15 cellular contexts compared by ENCODE assay signal in genomic region chr10:7354330-7355047, GRCh38. TPM values are rescaled to one million over a fixed set of nuclear protein-coding genes. Genes with fewer than 3 reads are reported as not detected.
DNase-seq lines count a peak whose midpoint lies in the region; ATAC-seq, FAIRE-seq and TF ChIP-seq lines count a peak whose summit lies in the region.
"Had no signal": no experiment of that assay in that cellular context is flagged by ENCODE, and none has a peak within 500 bp of the region (broad histone marks: within the 10 kb centered on the region; RNA-seq: fewer than 3 reads in every experiment).

No MANE protein-coding gene starts in this region.

- FAIRE-seq in HTR-8/SVneo (lab: Jason Lieb, UNC), result no peak

- H3K9ac ChIP-seq in MM.1S (ENCODE audit: low read length), result no peak overlapping the region

- TF ChIP-seq CTCF in astrocyte of the spinal cord (IDR thresholded peaks at IDR 0.05; ENCODE audit: low read depth, low read length) (no peak), MM.1S (IDR thresholded peaks at IDR 0.05; ENCODE audit: low read length) (no peak)

- H3F3A ChIP-seq in MM.1S (ENCODE audit: insufficient read depth, low read length), result no peaks in the 10 kb centered on the region

- DNase-seq in ELR (ENCODE audit: low read depth) (peak; percentile 24), HTR-8/SVneo (ENCODE audit: insufficient read length, low spot score) (peak; percentile 74), astrocyte of the spinal cord (ENCODE audit: low read depth, low spot score) (peak; percentile 41), lung microvascular endothelial cell (ENCODE audit: low read depth in 2 of 2) (peak; percentile 58 to 78), D341Med (ENCODE audit: low spot score) (no peak), MM.1S (no peak)
- DNase-seq: activated gamma-delta T cell; DMS53; effector memory CD8-positive, alpha-beta T cell; NCI-H2081 treated with DMSO at 0.1 percent for 48 hours; nephron progenitor cell; stimulated activated CD4-positive, alpha-beta T cell treated with anti-CD3 and anti-CD28 coated beads, Interleukin-15, amount 100 ng/mL, for 24 hours had no signal

- peaks cover 19% of the 10 kb centered on the region; the same call in 1 of the 2 replicates for H4K20me1 ChIP-seq in MM.1S (ENCODE audit: insufficient read depth, low read length)

- peaks cover 95% of the 10 kb centered on the region for H3K79me2 ChIP-seq in MM.1S (ENCODE audit: low read length)

- in situ Hi-C loops in astrocyte of the spinal cord (cut with HindIII; ENCODE audit: low sequenced_read_pairs), result no loop called here

- H2AFZ ChIP-seq in MM.1S (ENCODE audit: low read length), result no peak overlapping the region

- peaks cover 9% of the 10 kb centered on the region; the same call in 1 of the 2 replicates for H3K36me3 ChIP-seq in MM.1S (replicated peaks; ENCODE audit: insufficient read depth, low read length)

- H3K9me2 ChIP-seq in MM.1S (replicated peaks; ENCODE audit: insufficient read depth, low read length), result no peaks in the 10 kb centered on the region

- H3K27ac ChIP-seq in MM.1S (ENCODE audit: low read length), result no peak overlapping the region

- H3K4me2 ChIP-seq in MM.1S (ENCODE audit: low read depth, low read length), result no peak overlapping the region

- H3K27me3 ChIP-seq in MM.1S (replicated peaks; ENCODE audit: insufficient read depth, low read length), result no peaks in the 10 kb centered on the region

- ATAC-seq in GM19351 (IDR thresholded peaks at IDR 0.05; ENCODE audit: unreplicated experiment), result no peak
- ATAC-seq in esophagus mucosa, result no peak
- ATAC-seq: effector memory CD8-positive, alpha-beta T cell; Panc1 had no signal

- no peaks in the 10 kb centered on the region for H3K4me1 ChIP-seq in MM.1S (ENCODE audit: low read length)

- H3K4me3 ChIP-seq in astrocyte of the spinal cord (ENCODE audit: low read depth, low read length) (no peak overlapping the region), MM.1S (ENCODE audit: low read length) (no peak overlapping the region)

- no peaks in the 10 kb centered on the region for H3K9me3 ChIP-seq in MM.1S (replicated peaks; ENCODE audit: insufficient read depth, low read length)

RNA-seq across cellular contexts. Expression of gene SFMBT2, which starts 56.3 kb away (rescaled TPM):
- total RNA-seq in lung microvascular endothelial cell, result 0.65 and 1.6 TPM in 2 replicates
- 1.3 TPM for total RNA-seq in esophagus mucosa

Comparison
In these comparisons a context has a peak if more than half of its experiments do, and no peak if none do; other contexts are left out.
1. DNase-seq: peak in ELR (single experiment), HTR-8/SVneo (single experiment), astrocyte of the spinal cord (single experiment) and lung microvascular endothelial cell (2 of 2); none in D341Med (single experiment) and MM.1S (single experiment).